In the genomic region with DNA sequence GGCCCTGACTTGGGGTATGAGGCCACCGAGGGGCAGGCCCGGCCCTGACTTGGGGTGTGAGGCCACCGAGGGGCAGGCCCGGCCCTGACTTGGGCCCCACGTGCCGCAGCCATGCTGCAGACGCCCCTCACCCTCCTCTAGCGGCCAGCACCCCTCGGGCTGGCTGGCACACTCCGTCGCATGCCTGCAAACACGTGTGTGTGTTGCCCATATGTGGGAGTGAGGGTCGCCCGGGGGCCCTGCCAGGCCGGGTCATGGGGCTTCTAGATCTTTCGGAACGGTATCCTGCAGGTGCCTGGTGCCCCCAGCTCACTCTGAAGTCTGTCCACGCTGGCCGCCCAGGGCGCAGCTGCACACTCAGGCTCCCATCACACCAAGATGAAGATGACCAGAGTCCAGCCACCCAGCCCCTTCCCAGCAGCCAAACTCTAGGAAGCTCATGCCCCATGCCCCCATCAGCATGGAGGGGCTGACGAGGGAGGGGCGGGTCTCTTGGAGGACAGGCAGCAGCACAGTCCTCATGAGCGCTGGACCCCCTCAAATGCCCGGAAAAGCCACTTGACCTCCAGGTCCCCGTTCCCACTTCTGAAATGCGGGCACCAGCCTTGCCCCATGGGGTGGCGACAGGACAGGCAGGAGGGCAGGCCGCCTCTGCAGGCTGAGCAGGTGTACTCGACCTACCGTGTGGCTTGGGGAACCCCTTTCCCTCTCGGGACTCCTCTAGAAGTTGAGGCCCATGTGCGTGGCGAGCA, we compare ENCODE assay signal across 22 cellular contexts. TPM values are rescaled to one million over a fixed set of nuclear protein-coding genes. Genes with fewer than 3 reads are reported as not detected.
"Had no signal": no experiment of that assay in that cellular context is flagged by ENCODE, and none has a peak within 500 bp of the region (broad histone marks: within the 10 kb centered on the region; RNA-seq: fewer than 3 reads in every experiment).

No MANE protein-coding gene starts in this region.

- H3K4me3 ChIP-seq: dorsolateral prefrontal cortex, gastrocnemius medialis, lung, smooth muscle cell, stomach, thyroid gland had no signal

- DNase-seq: dorsolateral prefrontal cortex; effector CD4-positive, alpha-beta T cell; foreskin fibroblast; gastrocnemius medialis; head of caudate nucleus; naive B cell; stimulated activated CD4-positive, alpha-beta T cell treated with anti-CD3 and anti-CD28 coated beads, Interleukin-12 subunit alpha, Interleukin-12 subunit beta, amount 100 ng/mL, for 4 hours; stimulated activated CD4-positive, alpha-beta T cell treated with anti-CD3 and anti-CD28 coated beads, Interleukin-1b, Interleukin-23, amount 100 ng/mL, for 48 hours; stimulated activated CD4-positive, alpha-beta T cell treated with anti-CD3 and anti-CD28 coated beads, Interleukin-4, amount 100 ng/mL, for 1 hour; stimulated activated CD8-positive, alpha-beta memory T cell treated with anti-CD3 and anti-CD28 coated beads, Interleukin-4, amount 100 ng/mL, for 48 hours; stimulated activated naive CD4-positive, alpha-beta T cell treated with Interleukin-2 at 50 U/mL for 16 hours; stomach; thyroid gland had no signal

- H3K27me3 Mint-ChIP-seq: memory B cell; naive B cell; natural killer cell treated with Interleukin-12 subunit alpha and Interleukin-12 subunit beta and Interleukin-15 and Interleukin-18, amount 100 ng/mL, for 72 hours; type B pancreatic cell had no signal

- H3K4me3 Mint-ChIP-seq: memory B cell; natural killer cell treated with Interleukin-12 subunit alpha and Interleukin-12 subunit beta and Interleukin-15 and Interleukin-18, amount 100 ng/mL, for 72 hours; neural crest cell; type B pancreatic cell had no signal

- H3K27ac Mint-ChIP-seq: memory B cell; naive B cell; natural killer cell treated with Interleukin-12 subunit alpha and Interleukin-12 subunit beta and Interleukin-15 and Interleukin-18, amount 100 ng/mL, for 72 hours; progenitor cell of endocrine pancreas had no signal

- H3K4me1 Mint-ChIP-seq: neural crest cell had no signal

- H3K9me3 Mint-ChIP-seq: memory B cell; naive B cell; natural killer cell treated with Interleukin-12 subunit alpha and Interleukin-12 subunit beta and Interleukin-15 and Interleukin-18, amount 100 ng/mL, for 72 hours; neural crest cell; type B pancreatic cell had no signal

- H3K9me3 ChIP-seq: gastrocnemius medialis, stomach, thyroid gland had no signal

- H3K36me3 ChIP-seq: gastrocnemius medialis had no signal

- H3K36me3 Mint-ChIP-seq: naive B cell; natural killer cell treated with Interleukin-12 subunit alpha and Interleukin-12 subunit beta and Interleukin-15 and Interleukin-18, amount 100 ng/mL, for 72 hours; type B pancreatic cell had no signal

- H3K27ac ChIP-seq: dorsolateral prefrontal cortex, gastrocnemius medialis, stomach, thyroid gland had no signal

- H3K27me3 ChIP-seq: dorsolateral prefrontal cortex, stomach, thyroid gland had no signal

RNA-seq across cellular contexts. Expression of gene SNAI3, which starts 53.8 kb away (rescaled TPM):
- total RNA-seq: neural crest cell, osteoblast, urinary bladder had no signal
